ENCODE assay signal across 12 cellular contexts in genomic region chr15:101242999-101243336, GRCh38. TPM values are rescaled to one million over a fixed set of nuclear protein-coding genes. Genes with fewer than 3 reads are reported as not detected.
DNase-seq lines count a peak whose midpoint lies in the region; ATAC-seq, FAIRE-seq and TF ChIP-seq lines count a peak whose summit lies in the region.
"Had no signal": no experiment of that assay in that cellular context is flagged by ENCODE, and none has a peak within 500 bp of the region (broad histone marks: within the 10 kb centered on the region; RNA-seq: fewer than 3 reads in every experiment).

No MANE protein-coding gene starts in this region.

- no peak for FAIRE-seq in GM12892 (lab: Jason Lieb, UNC)
- FAIRE-seq: A204.1, islet of Langerhans had no signal

- DNase-seq in NCI-H524 (lab: John Stamatoyannopoulos, UW) (peak; percentile 4 to 48), NCI-H524 treated with DMSO at 0.1 percent for 48 hours (lab: John Stamatoyannopoulos, UW) (no peak), NB4 (ENCODE audit: low read depth) (no peak), body of pancreas (no peak), retinal pigment epithelial cell (ENCODE audit: low read depth) (peak; percentile 75), GM12892 (ENCODE audit: insufficient read length) (no peak)
- DNase-seq: NCI-H2081 treated with DMSO at 0.1 percent for 48 hours had no signal

- no peak overlapping the region for H3K27ac ChIP-seq in body of pancreas
- H3K27ac ChIP-seq: SK-N-MC had no signal

- TF ChIP-seq CTCF in NB4 (IDR thresholded peaks at IDR 0.05; ENCODE audit: low read depth, low read length) (no peak), body of pancreas (IDR thresholded peaks at IDR 0.05) (no peak), retinal pigment epithelial cell (conservative IDR thresholded peaks at IDR 0.05; ENCODE audit: low read depth, low read length) (no peak)

- 72 to 82% methylated on average over 6 of the region's 6 CpGs for WGBS in body of pancreas, 2 donors

- H3K36me3 ChIP-seq in body of pancreas (replicated peaks in 1 of 2; ENCODE audit: insufficient read depth in 1 of 2, low read depth in 2 of 2): no peaks in the 10 kb centered on the region

- ATAC-seq in body of pancreas (peak; percentile 9), HG03097 (IDR thresholded peaks at IDR 0.05; ENCODE audit: low FRiP score, unreplicated experiment) (no peak), GM21717 (IDR thresholded peaks at IDR 0.05; ENCODE audit: unreplicated experiment) (no peak)

- H3K4me3 ChIP-seq in NB4 (ENCODE audit: low read depth, low read length) (peak overlapping the region; percentile 70), body of pancreas (no peak overlapping the region), retinal pigment epithelial cell (ENCODE audit: low read length) (no peak overlapping the region)
- H3K4me3 ChIP-seq: SK-N-MC had no signal

- TF ChIP-seq POLR2A in NB4 (IDR thresholded peaks at IDR 0.05; ENCODE audit: extremely low read depth, insufficient read length) (no peak), body of pancreas (IDR thresholded peaks at IDR 0.05) (no peak), GM12892 (IDR thresholded peaks at IDR 0.05; ENCODE audit: low read depth, low read length) (no peak)

- H3K9me3 ChIP-seq in body of pancreas: no peaks in the 10 kb centered on the region

- peaks cover 11% of the 10 kb centered on the region for H3K4me1 ChIP-seq in body of pancreas

- no peaks in the 10 kb centered on the region for H3K27me3 ChIP-seq in body of pancreas

- intact Hi-C loops in body of pancreas (cut with DNase I): no loop called here

RNA-seq across cellular contexts. Expression of gene CHSY1, which starts 8.9 kb away (rescaled TPM):
- total RNA-seq in body of pancreas: 10 to 100 TPM in 1 of 2 donors, 1 to 10 TPM in 1; 7.8 to 12.2 TPM
- 11.2 TPM for polyA plus RNA-seq in GM12892 (2012; ENCODE audit: missing spikeins)

RNA-seq across cellular contexts. Expression of gene SELENOS, which starts 34.3 kb away (rescaled TPM):
- total RNA-seq in body of pancreas: 10 to 100 TPM; 37.2 to 45.1 TPM
- 30.5 TPM for polyA plus RNA-seq in GM12892 (2012; ENCODE audit: missing spikeins)

RNA-seq across cellular contexts. Expression of gene SNRPA1, which starts 52.1 kb away (rescaled TPM):
- total RNA-seq in body of pancreas: 10 to 100 TPM; 26.2 to 29.7 TPM
- 119 TPM for polyA plus RNA-seq in GM12892 (2012; ENCODE audit: missing spikeins)

Comparison
In these comparisons a context has a peak if more than half of its experiments do, and no peak if none do; other contexts are left out.
1. DNase-seq: peak in NCI-H524 (2 of 2) and retinal pigment epithelial cell (single experiment); none in NCI-H524 treated with DMSO at 0.1 percent for 48 hours (single experiment), NB4 (single experiment), body of pancreas (0 of 4) and GM12892 (single experiment).